Comparison of ENCODE assay signal across 13 cellular contexts in the genomic region with DNA sequence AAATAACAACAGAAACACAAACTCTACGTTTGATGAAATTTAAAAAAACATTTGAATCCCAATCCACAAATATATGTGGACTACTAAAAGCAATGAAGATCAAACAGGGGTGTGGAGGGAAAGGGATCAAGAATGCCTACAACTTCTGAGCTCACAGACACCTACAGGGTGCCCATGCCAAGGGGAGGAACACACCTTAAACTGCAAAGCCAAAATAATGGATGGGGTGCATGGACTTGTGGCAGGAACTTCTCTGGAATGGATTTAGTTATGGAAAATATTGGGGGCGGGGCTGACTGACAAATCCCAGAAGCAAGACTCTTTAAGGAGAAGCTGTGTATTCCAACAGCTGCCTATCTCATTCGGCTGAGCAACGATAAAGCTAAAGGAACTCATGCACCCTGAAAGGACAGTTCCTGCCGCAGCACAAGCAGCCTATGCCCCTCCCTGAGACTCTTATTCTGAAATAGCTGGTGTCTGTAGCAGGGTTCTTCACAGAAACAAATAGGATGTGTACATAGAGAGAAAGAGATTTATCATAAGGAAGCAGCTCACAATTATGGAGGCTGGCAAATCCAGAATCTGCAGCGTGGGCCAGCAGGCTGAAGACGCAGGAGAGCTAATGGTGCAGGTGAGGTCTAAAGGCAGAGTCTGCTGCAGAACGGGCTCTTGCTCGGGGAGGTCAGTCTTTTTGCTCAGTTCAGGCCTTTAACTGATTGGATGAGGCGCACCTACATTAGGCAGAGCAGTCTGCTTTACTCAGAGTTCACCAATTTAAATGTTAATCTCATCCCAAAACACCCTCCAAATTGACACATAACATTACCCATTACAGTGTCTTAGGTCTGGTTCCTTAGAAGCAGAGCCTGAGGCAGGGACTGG. TPM values are rescaled to one million over a fixed set of nuclear protein-coding genes. Genes with fewer than 3 reads are reported as not detected.
DNase-seq lines count a peak whose midpoint lies in the region; FAIRE-seq and TF ChIP-seq lines count a peak whose summit lies in the region.
"Had no signal": no experiment of that assay in that cellular context is flagged by ENCODE, and none has a peak within 500 bp of the region (broad histone marks: within the 10 kb centered on the region; RNA-seq: fewer than 3 reads in every experiment).

No MANE protein-coding gene starts in this region.

- H3K9me3 Mint-ChIP-seq in activated CD4-positive, alpha-beta memory T cell treated with anti-CD3 and anti-CD28 coated beads, Interleukin-2, amount 10 ng/mL, durations not matched to agents 7 days and 5 days = no peaks in the 10 kb centered on the region
- H3K9me3 Mint-ChIP-seq: activated B cell treated with CpG ODN at 0.5 μM for 24 hours had no signal

- no peak overlapping the region for H3K4me3 Mint-ChIP-seq in activated CD4-positive, alpha-beta memory T cell treated with anti-CD3 and anti-CD28 coated beads, Interleukin-2, amount 10 ng/mL, durations not matched to agents 7 days and 5 days
- H3K4me3 Mint-ChIP-seq: activated B cell treated with CpG ODN at 0.5 μM for 24 hours had no signal

- H3K4me3 ChIP-seq in iPS-20b (ENCODE audit: low read length) = peak overlapping the region; percentile 12; the same call in 1 of the 2 replicates
- H3K4me3 ChIP-seq: lower lobe of right lung had no signal

- POLR2A ChIA-PET in activated CD4-positive, alpha-beta memory T cell treated with anti-CD3 and anti-CD28 coated beads, Interleukin-2, amount 10 ng/mL, durations not matched to agents 7 days and 5 days (lab: Charles Lee) = interaction anchor here (0.6 to 0.7 kb wide), 2 partner anchors 67 to 1315 kb away, joined by 3 to 4 read pairs; no protein-coding TSS in a partner anchor

- no peak for TF ChIP-seq CTCF in C4-2B (conservative IDR thresholded peaks at IDR 0.05)

- DNase-seq in HT-29 (ENCODE audit: low spot score) (peak; percentile 69), NOMO-1 treated with dmso at 0.1 percent for 144 hours (lab: John Stamatoyannopoulos, UW; ENCODE audit: unreplicated experiment) (peak; percentile 75), H54 (ENCODE audit: insufficient read length, low spot score) (no peak)
- no peak for DNase-seq in stimulated activated CD4-positive, alpha-beta T cell treated with anti-CD3 and anti-CD28 coated beads, Interleukin-15, amount 100 ng/mL, for 24 hours
- no peak for DNase-seq in activated CD4-positive, alpha-beta memory T cell treated with anti-CD3 and anti-CD28 coated beads, Interleukin-2, amount 10 ng/mL, durations not matched to agents 7 days and 5 days
- no peak for DNase-seq in activated CD4-positive, alpha-beta T cell treated with anti-CD3 and anti-CD28 coated beads, Interleukin-2, amount 50 U/mL, for 48 hours
- DNase-seq: activated B cell treated with CpG ODN at 0.5 μM for 24 hours, lower lobe of right lung, NCI-H1694 had no signal

- no peaks in the 10 kb centered on the region for H3K36me3 Mint-ChIP-seq in activated CD4-positive, alpha-beta memory T cell treated with anti-CD3 and anti-CD28 coated beads, Interleukin-2, amount 10 ng/mL, durations not matched to agents 7 days and 5 days (ENCODE audit: low read depth)
- H3K36me3 Mint-ChIP-seq: CD4-positive, CD25-positive, alpha-beta regulatory T cell had no signal

- H3K9me3 ChIP-seq in iPS-20b (ENCODE audit: insufficient read depth, low read depth, low read length) = no peaks in the 10 kb centered on the region
- H3K9me3 ChIP-seq: lower lobe of right lung had no signal

- H3K27ac Mint-ChIP-seq in activated CD4-positive, alpha-beta memory T cell treated with anti-CD3 and anti-CD28 coated beads, Interleukin-2, amount 10 ng/mL, durations not matched to agents 7 days and 5 days = no peak overlapping the region
- H3K27ac Mint-ChIP-seq: activated B cell treated with CpG ODN at 0.5 μM for 24 hours; CD4-positive, CD25-positive, alpha-beta regulatory T cell had no signal

- CTCF ChIA-PET in activated CD4-positive, alpha-beta memory T cell treated with anti-CD3 and anti-CD28 coated beads, Interleukin-2, amount 10 ng/mL, durations not matched to agents 7 days and 5 days (lab: Charles Lee) = interaction anchor here (0.5 to 1.2 kb wide), 5 partner anchors 9 to 159 kb away, joined by 3 to 9 read pairs (median 4); no protein-coding TSS in a partner anchor

- TF ChIP-seq POLR2A in H54 (IDR thresholded peaks at IDR 0.05; ENCODE audit: low read depth, low read length) = no peak

- H3K36me3 ChIP-seq in iPS-20b (ENCODE audit: insufficient read depth, low read depth, low read length) = no peaks in the 10 kb centered on the region
- H3K36me3 ChIP-seq: lower lobe of right lung had no signal

- peaks cover 7% of the 10 kb centered on the region for H3K4me1 Mint-ChIP-seq in activated CD4-positive, alpha-beta memory T cell treated with anti-CD3 and anti-CD28 coated beads, Interleukin-2, amount 10 ng/mL, durations not matched to agents 7 days and 5 days
- H3K4me1 Mint-ChIP-seq: activated B cell treated with CpG ODN at 0.5 μM for 24 hours had no signal

- no peak overlapping the region for H3K9ac ChIP-seq in iPS-20b (ENCODE audit: low read depth, low read length)

- peaks cover 2% of the 10 kb centered on the region; the same call in 1 of the 2 replicates for H3K4me1 ChIP-seq in iPS-20b (ENCODE audit: insufficient read depth, low read length)

- peaks cover 13% of the 10 kb centered on the region for H3K27me3 Mint-ChIP-seq in activated CD4-positive, alpha-beta memory T cell treated with anti-CD3 and anti-CD28 coated beads, Interleukin-2, amount 10 ng/mL, durations not matched to agents 7 days and 5 days

- no peaks in the 10 kb centered on the region for H3K27me3 ChIP-seq in iPS-20b (ENCODE audit: insufficient read depth, low read length)

- no peak for FAIRE-seq in H54 (lab: Jason Lieb, UNC)

- H3K27ac ChIP-seq in C4-2B (peak overlapping the region; percentile 81), iPS-20b (ENCODE audit: low read length) (no peak overlapping the region)
- H3K27ac ChIP-seq: lower lobe of right lung had no signal

RNA-seq across cellular contexts. Expression of a gene that starts 24.5 kb away (rescaled TPM):
- 0.03 TPM in 1 of 2 replicates, not detected in the other for total RNA-seq in HT-29 (2014; rRNA removed; shearing (Covaris generic))
- total RNA-seq in activated CD4-positive, alpha-beta memory T cell treated with anti-CD3 and anti-CD28 coated beads, Interleukin-2, amount 10 ng/mL, durations not matched to agents 7 days and 5 days = not detected
- total RNA-seq: activated B cell treated with CpG ODN at 0.5 μM for 24 hours; CD4-positive, CD25-positive, alpha-beta regulatory T cell; lower lobe of right lung; temporal lobe had no signal

RNA-seq across cellular contexts. Expression of a gene that starts 37.5 kb away (rescaled TPM):
- total RNA-seq in HT-29 (2014; rRNA removed; shearing (Covaris generic)) = 11.4 and 11.7 TPM in 2 replicates
- total RNA-seq in activated CD4-positive, alpha-beta memory T cell treated with anti-CD3 and anti-CD28 coated beads, Interleukin-2, amount 10 ng/mL, durations not matched to agents 7 days and 5 days = not detected
- total RNA-seq: activated B cell treated with CpG ODN at 0.5 μM for 24 hours; CD4-positive, CD25-positive, alpha-beta regulatory T cell; temporal lobe had no signal

Comparison
In these comparisons a context has a peak if more than half of its experiments do, and no peak if none do; other contexts are left out.
1. DNase-seq: peak in HT-29 (single experiment) and NOMO-1 treated with dmso at 0.1 percent for 144 hours (single experiment); none in stimulated activated CD4-positive, alpha-beta T cell treated with anti-CD3 and anti-CD28 coated beads, Interleukin-15, amount 100 ng/mL, for 24 hours (single experiment), H54 (single experiment), activated CD4-positive, alpha-beta memory T cell treated with anti-CD3 and anti-CD28 coated beads, Interleukin-2, amount 10 ng/mL, durations not matched to agents 7 days and 5 days (single experiment) and activated CD4-positive, alpha-beta T cell treated with anti-CD3 and anti-CD28 coated beads, Interleukin-2, amount 50 U/mL, for 48 hours (0 of 2).
2. RNA of a gene that starts 37.5 kb away (total RNA-seq): 11.4 to 11.7 TPM in HT-29; not detected in activated CD4-positive, alpha-beta memory T cell treated with anti-CD3 and anti-CD28 coated beads, Interleukin-2, amount 10 ng/mL, durations not matched to agents 7 days and 5 days; every median in the first group is over 10 times any median in the second.